Comparison of ENCODE assay signal across 1 cellular context in the genomic region with DNA sequence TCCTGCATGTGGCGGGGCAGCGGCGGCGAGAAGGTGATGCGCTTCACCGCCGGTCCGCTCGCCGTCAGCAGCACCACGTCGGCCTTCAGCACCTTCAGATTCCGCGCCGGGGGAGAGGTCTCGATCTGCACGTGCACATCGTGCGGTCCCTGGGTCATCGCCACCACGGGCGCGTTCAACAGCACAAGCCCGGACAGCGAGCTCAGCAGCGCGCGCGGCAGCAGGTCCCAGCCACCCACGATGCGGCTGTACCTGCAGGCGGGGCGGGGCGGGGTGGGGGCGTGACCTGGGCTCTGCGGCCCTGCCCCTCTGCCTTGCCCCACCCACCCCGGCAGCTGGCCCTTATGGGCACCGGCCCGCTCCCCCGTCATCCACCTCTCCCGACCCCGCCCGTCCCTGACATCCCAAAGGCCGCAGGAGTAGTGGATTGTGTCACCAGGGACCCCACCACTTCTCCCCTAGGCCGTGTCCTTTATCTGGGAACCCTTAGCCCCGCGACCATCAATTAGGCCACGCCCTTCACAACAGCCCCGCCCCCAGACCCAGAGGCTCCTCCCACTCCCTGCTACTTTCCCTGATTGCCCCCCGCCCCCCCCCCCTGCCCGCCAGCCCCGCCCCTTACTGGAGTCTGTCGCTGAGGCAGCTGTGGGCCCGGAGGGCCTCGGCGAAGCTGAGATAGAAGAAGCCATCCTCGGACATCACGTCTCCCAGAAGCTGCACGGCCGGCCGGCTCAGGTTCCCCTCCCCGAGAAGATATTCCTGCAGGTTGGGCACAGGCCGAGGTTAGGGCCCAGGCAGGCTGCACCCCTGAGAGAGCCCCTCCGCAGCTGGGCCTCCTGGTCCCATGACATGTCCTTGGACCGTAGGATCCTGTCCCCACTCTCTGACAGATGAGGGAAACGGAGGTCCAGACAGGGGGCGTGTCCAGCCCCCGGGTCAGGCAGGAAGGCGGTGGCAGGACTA.
TF ChIP-seq lines count a peak whose summit lies in the region.

No MANE protein-coding gene starts in this region.

TF ChIP-seq in GM12878, 131 proteins besides CTCF, POLR2A, EP300 and RAD21:
- TF ChIP-seq SIX5 (IDR thresholded peaks at IDR 0.05; ENCODE audit: low read depth, low read length, severe bottlenecking) (no peak), ZNF24 (IDR thresholded peaks at IDR 0.05) (no peak), SP1 (IDR thresholded peaks at IDR 0.05; ENCODE audit: low read depth, low read length) (peak; percentile 2), ASH2L (IDR thresholded peaks at IDR 0.05; ENCODE audit: borderline replicate concordance, low read depth) (no peak), ZNF687 (IDR thresholded peaks at IDR 0.05) (peak; percentile 87; the same call in 1 of the 2 replicates), NR2F1 (conservative IDR thresholded peaks at IDR 0.05) (0 out of 2 replicates have a peak, but pooled peaks have one; percentile 2), CHD1 (IDR thresholded peaks at IDR 0.05; ENCODE audit: low read depth, low read length) (no peak), BACH1 (IDR thresholded peaks at IDR 0.05; ENCODE audit: borderline replicate concordance) (peak; percentile 59; the same call in 1 of the 2 replicates), TCF3 (IDR thresholded peaks at IDR 0.05; ENCODE audit: borderline replicate concordance, insufficient read depth, low read depth, low read length) (no peak), NBN (IDR thresholded peaks at IDR 0.05) (peak; percentile 70; the same call in 1 of the 2 replicates), SMAD1 (IDR thresholded peaks at IDR 0.05; ENCODE audit: low read depth, partially characterized antibody) (no peak), POLR2AphosphoS2 (IDR thresholded peaks at IDR 0.05; ENCODE audit: low read depth, low read length) (peak; percentile 60), NFXL1 (IDR thresholded peaks at IDR 0.05; ENCODE audit: borderline replicate concordance) (no peak), POLR2AphosphoS5 (IDR thresholded peaks at IDR 0.05; ENCODE audit: low read length) (peak; percentile 47; the same call in 1 of the 2 replicates), ZBTB11 (CRISPR knock-in tag; IDR thresholded peaks at IDR 0.05) (no peak), STAT1 (conservative IDR thresholded peaks at IDR 0.05) (no peak), RUNX3 (IDR thresholded peaks at IDR 0.05; ENCODE audit: low read length) (no peak), HDGF (IDR thresholded peaks at IDR 0.05) (peak; percentile 97), YBX1 (IDR thresholded peaks at IDR 0.05) (no peak), RB1 (IDR thresholded peaks at IDR 0.05; ENCODE audit: borderline replicate concordance) (peak; percentile 46; the same call in 1 of the 2 replicates), SIN3A (IDR thresholded peaks at IDR 0.05; ENCODE audit: low read depth, low read length) (no peak), CHD2 (IDR thresholded peaks at IDR 0.05; ENCODE audit: borderline replicate concordance, low read depth, low read length) (no peak), EGR1 (IDR thresholded peaks at IDR 0.05; ENCODE audit: borderline replicate concordance in 1 of 2, low read depth in 2 of 2, low read length in 2 of 2) (peak in 1 of 2 experiments; percentile 45; a peak in 1 of 3 replicates), BHLHE40 (IDR thresholded peaks at IDR 0.05; ENCODE audit: borderline replicate concordance in 1 of 2, low read depth in 2 of 2, low read length in 1 of 2) (peak; percentile 82 to 96), PAX5 (IDR thresholded peaks at IDR 0.05; ENCODE audit: borderline replicate concordance, low read depth, low read length) (0 out of 2 replicates have a peak, but pooled peaks have one; percentile 5)
- TF ChIP-seq, protein P1, sequence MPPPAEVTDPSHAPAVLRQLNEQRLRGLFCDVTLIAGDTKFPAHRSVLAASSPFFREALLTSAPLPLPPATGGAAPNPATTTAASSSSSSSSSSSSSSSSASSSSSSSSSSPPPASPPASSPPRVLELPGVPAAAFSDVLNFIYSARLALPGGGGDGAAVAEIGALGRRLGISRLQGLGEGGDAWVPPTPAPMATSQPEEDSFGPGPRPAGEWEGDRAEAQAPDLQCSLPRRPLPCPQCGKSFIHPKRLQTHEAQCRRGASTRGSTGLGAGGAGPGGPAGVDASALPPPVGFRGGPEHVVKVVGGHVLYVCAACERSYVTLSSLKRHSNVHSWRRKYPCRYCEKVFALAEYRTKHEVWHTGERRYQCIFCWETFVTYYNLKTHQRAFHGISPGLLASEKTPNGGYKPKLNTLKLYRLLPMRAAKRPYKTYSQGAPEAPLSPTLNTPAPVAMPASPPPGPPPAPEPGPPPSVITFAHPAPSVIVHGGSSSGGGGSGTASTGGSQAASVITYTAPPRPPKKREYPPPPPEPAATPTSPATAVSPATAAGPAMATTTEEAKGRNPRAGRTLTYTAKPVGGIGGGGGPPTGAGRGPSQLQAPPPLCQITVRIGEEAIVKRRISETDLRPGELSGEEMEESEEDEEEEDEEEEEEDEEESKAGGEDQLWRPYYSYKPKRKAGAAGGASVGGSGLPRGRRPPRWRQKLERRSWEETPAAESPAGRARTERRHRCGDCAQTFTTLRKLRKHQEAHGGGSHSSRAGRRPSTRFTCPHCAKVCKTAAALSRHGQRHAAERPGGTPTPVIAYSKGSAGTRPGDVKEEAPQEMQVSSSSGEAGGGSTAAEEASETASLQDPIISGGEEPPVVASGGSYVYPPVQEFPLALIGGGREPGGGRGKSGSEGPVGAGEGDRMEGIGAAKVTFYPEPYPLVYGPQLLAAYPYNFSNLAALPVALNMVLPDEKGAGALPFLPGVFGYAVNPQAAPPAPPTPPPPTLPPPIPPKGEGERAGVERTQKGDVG (CRISPR knock-in tag; IDR thresholded peaks at IDR 0.05) = no peak
- TF ChIP-seq, protein P2, sequence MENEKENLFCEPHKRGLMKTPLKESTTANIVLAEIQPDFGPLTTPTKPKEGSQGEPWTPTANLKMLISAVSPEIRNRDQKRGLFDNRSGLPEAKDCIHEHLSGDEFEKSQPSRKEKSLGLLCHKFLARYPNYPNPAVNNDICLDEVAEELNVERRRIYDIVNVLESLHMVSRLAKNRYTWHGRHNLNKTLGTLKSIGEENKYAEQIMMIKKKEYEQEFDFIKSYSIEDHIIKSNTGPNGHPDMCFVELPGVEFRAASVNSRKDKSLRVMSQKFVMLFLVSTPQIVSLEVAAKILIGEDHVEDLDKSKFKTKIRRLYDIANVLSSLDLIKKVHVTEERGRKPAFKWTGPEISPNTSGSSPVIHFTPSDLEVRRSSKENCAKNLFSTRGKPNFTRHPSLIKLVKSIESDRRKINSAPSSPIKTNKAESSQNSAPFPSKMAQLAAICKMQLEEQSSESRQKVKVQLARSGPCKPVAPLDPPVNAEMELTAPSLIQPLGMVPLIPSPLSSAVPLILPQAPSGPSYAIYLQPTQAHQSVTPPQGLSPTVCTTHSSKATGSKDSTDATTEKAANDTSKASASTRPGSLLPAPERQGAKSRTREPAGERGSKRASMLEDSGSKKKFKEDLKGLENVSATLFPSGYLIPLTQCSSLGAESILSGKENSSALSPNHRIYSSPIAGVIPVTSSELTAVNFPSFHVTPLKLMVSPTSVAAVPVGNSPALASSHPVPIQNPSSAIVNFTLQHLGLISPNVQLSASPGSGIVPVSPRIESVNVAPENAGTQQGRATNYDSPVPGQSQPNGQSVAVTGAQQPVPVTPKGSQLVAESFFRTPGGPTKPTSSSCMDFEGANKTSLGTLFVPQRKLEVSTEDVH (IDR thresholded peaks at IDR 0.05; ENCODE audit: low read depth, partially characterized antibody) = no peak
- TF ChIP-seq, protein P3, sequence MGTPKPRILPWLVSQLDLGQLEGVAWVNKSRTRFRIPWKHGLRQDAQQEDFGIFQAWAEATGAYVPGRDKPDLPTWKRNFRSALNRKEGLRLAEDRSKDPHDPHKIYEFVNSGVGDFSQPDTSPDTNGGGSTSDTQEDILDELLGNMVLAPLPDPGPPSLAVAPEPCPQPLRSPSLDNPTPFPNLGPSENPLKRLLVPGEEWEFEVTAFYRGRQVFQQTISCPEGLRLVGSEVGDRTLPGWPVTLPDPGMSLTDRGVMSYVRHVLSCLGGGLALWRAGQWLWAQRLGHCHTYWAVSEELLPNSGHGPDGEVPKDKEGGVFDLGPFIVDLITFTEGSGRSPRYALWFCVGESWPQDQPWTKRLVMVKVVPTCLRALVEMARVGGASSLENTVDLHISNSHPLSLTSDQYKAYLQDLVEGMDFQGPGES (IDR thresholded peaks at IDR 0.05) = no peak
